Comparison of ENCODE assay signal across 9 cellular contexts in genomic region chr7:1136841-1137516, GRCh38. TPM values are rescaled to one million over a fixed set of nuclear protein-coding genes. Genes with fewer than 3 reads are reported as not detected.
DNase-seq lines count a peak whose midpoint lies in the region; ATAC-seq, FAIRE-seq and TF ChIP-seq lines count a peak whose summit lies in the region.
"Had no signal": no experiment of that assay in that cellular context is flagged by ENCODE, and none has a peak within 500 bp of the region (broad histone marks: within the 10 kb centered on the region; RNA-seq: fewer than 3 reads in every experiment).

No MANE protein-coding gene starts in this region.

- H2AFZ ChIP-seq in K562 (ENCODE audit: low read depth, low read length): peak overlapping the region; percentile 82

- CTCF ChIA-PET in K562 (lab: Yijun Ruan, JAX; ENCODE audit: low intra/inter-chr PET ratio): no interaction called here

- TF ChIP-seq EP300 in K562 (IDR thresholded peaks at IDR 0.05; ENCODE audit: low read length): no peak

- in situ Hi-C loops in K562 (cut with MboI): no loop called here

- H4K20me1 ChIP-seq in K562 (replicated peaks; ENCODE audit: control insufficient read depth, insufficient read depth, low read length): no peaks in the 10 kb centered on the region

- peak overlapping the region; percentile 78 for H3K4me3 Mint-ChIP-seq in mesothelial cell of epicardium

- peaks cover 26% of the 10 kb centered on the region for H3K79me2 ChIP-seq in K562 (ENCODE audit: control insufficient read depth, insufficient read depth, low read length)

- peak overlapping the region; percentile 76 for H3K4me3 ChIP-seq in K562

- no peaks in the 10 kb centered on the region for H3K36me3 ChIP-seq in K562 (ENCODE audit: control insufficient read depth, insufficient read depth, low read length)
- H3K36me3 ChIP-seq: adrenal gland had no signal

- H3K27ac ChIP-seq in K562 (ENCODE audit: extremely low read depth, low read depth, low read length): no peak overlapping the region; the same call in 2 of the 3 replicates

- intact Hi-C loops in K562 (cut with micrococcal nuclease): no loop called here

- peaks cover 13% of the 10 kb centered on the region for H3K36me3 Mint-ChIP-seq in mesothelial cell of epicardium

- peak overlapping the region; percentile 86 for H3K4me2 ChIP-seq in K562 (ENCODE audit: insufficient read depth, low read length)

- H3K27me3 Mint-ChIP-seq in mesothelial cell of epicardium (ENCODE audit: low read depth): no peaks in the 10 kb centered on the region

- no peaks in the 10 kb centered on the region for H3K9me3 ChIP-seq in K562 (replicated peaks; ENCODE audit: control insufficient read depth, insufficient read depth, low read depth, low read length)
- H3K9me3 ChIP-seq: adrenal gland had no signal

- peak; percentile 54 for FAIRE-seq in K562 (lab: Jason Lieb, UNC)

- TF ChIP-seq RAD21 in K562 (CRISPR knock-in tag; conservative IDR thresholded peaks at IDR 0.05 in 1 of 2, IDR thresholded peaks at IDR 0.05 in 1 of 2): no peak

- peak overlapping the region; percentile 29 to 88; a peak in 3 of 4 replicates for H3K9ac ChIP-seq in K562 (ENCODE audit: insufficient read depth in 1 of 2, low read depth in 2 of 2, low read length in 2 of 2)

- H3K9me1 ChIP-seq in K562 (ENCODE audit: control insufficient read depth, insufficient read depth, low read length): no peaks in the 10 kb centered on the region

- H3K27ac Mint-ChIP-seq in mesothelial cell of epicardium: peak overlapping the region; percentile 85

- BruUV-seq in K562 (replicated peaks; lab: Mats Ljungman, UMichigan): TSS peak; percentile 85

- 2% methylated on average over 9 of the region's 9 CpGs for WGBS in K562 (ENCODE audit: insufficient coverage, low coverage, missing lambda C conversion rate)

- H3K4me1 ChIP-seq in K562 (replicated peaks in 1 of 2; ENCODE audit: control insufficient read depth in 2 of 2, insufficient read depth in 2 of 2, low read length in 2 of 2): peaks cover 7 to 15% of the 10 kb centered on the region in 2 experiments; a peak in 4 of 5 replicates

- peak; percentile 32 for ATAC-seq in K562
- no peak for ATAC-seq in GM21360 (IDR thresholded peaks at IDR 0.05; ENCODE audit: unreplicated experiment)

- H3K27me3 ChIP-seq in K562 (ENCODE audit: control insufficient read depth in 2 of 2, insufficient read depth in 2 of 2, low read length in 2 of 2): no peaks in the 10 kb centered on the region
- H3K27me3 ChIP-seq: adrenal gland had no signal

- H3K4me1 Mint-ChIP-seq in mesothelial cell of epicardium: peaks cover 14% of the 10 kb centered on the region

- TF ChIP-seq CTCF in K562 (IDR thresholded peaks at IDR 0.05 in 2 of 3, conservative IDR thresholded peaks at IDR 0.05 in 1 of 3; ENCODE audit: insufficient read depth in 2 of 3, low read depth in 1 of 3, low read length in 3 of 3) (no peak), mesothelial cell of epicardium (IDR thresholded peaks at IDR 0.05; ENCODE audit: unreplicated experiment) (no peak)

- no peak for TF ChIP-seq POLR2A in K562 (conservative IDR thresholded peaks at IDR 0.05)

- DNase-seq in NCI-H82 (lab: John Stamatoyannopoulos, UW) (peak; percentile 55), NCI-H82 treated with DMSO at 0.1 percent for 48 hours (lab: John Stamatoyannopoulos, UW; ENCODE audit: unreplicated experiment) (no peak), NCI-H2029 treated with DMSO at 0.1 percent for 48 hours (lab: John Stamatoyannopoulos, UW) (peak; percentile 5), K562 (ENCODE audit: extremely low read depth in 1 of 4, low spot score in 3 of 4) (peak in 2 of 4 experiments; percentile 35 to 43), mesothelial cell of epicardium (ENCODE audit: low spot score in 2 of 2, unreplicated experiment in 2 of 2) (no peak), hypothalamus (lab: John Stamatoyannopoulos, UW) (no peak), ecto neural progenitor cell (ENCODE audit: low spot score) (no peak)

- H3K9me3 Mint-ChIP-seq in mesothelial cell of epicardium: peaks cover 12% of the 10 kb centered on the region

- POLR2A ChIA-PET in K562 (lab: Yijun Ruan, JAX): interaction anchor here (0.7 to 1.7 kb wide), 7 partner anchors 13 to 164 kb away, joined by 3 to 4 read pairs (median 3); partner anchors contain the start of gene ZFAND2A

TF ChIP-seq in K562, 482 proteins besides CTCF, POLR2A, EP300 and RAD21 (continues in another document):
- TF ChIP-seq PRDM10 (IDR thresholded peaks at IDR 0.05; ENCODE audit: partially characterized antibody) (peak; percentile 72), CAMTA2 (CRISPR knock-in tag; conservative IDR thresholded peaks at IDR 0.05) (no peak), CTBP1 (IDR thresholded peaks at IDR 0.05; ENCODE audit: borderline replicate concordance) (peak; percentile 43; the same call in 1 of the 2 replicates), ZNF24 (IDR thresholded peaks at IDR 0.05) (peak; percentile 92; the same call in 1 of the 2 replicates), USF1 (CRISPR knock-in tag; IDR thresholded peaks at IDR 0.05) (no peak)

RNA-seq across cellular contexts. Expression of gene ZFAND2A, which starts 23.0 kb away (rescaled TPM):
- total RNA-seq in K562 (2011; cell fraction: chromatin; rRNA removed; ENCODE audit: low replicate concordance): 26.3 and 37.7 TPM in 2 replicates
- total RNA-seq in K562 (2011; cell fraction: nucleolus; rRNA removed): 23.7 and 28.0 TPM in 2 replicates
- total RNA-seq in K562 (2011; cell fraction: nucleoplasm; rRNA removed): 27.5 and 34.4 TPM in 2 replicates
- total RNA-seq in K562 (2014; rRNA removed) (19.9 and 23.1 TPM in 2 replicates), K562 (2014; rRNA removed; fragmentation: Illumina TruSeq; extraction: Trizol) (16.6 and 16.8 TPM in 2 replicates), K562 (2015; rRNA removed; fragmentation: Illumina TruSeq; extraction: Trizol) (20.0 and 21.2 TPM in 2 replicates), K562 (2021) (20.6 and 22.3 TPM in 2 replicates), mesothelial cell of epicardium (15.3 to 16.3 TPM (median 15.6 TPM) in 3 replicates)
- polyA plus RNA-seq in K562 (2011; rRNA removed) (31.7 and 33.7 TPM in 2 replicates), K562 (2014; fragmentation: Illumina TruSeq; extraction: Trizol) (21.5 and 26.1 TPM in 2 replicates), K562 (2014; fragmentation: Nextera tagmentation; extraction: Ambion mirVana) (10 to 100 TPM; 54.3 to 56.8 TPM), K562 (2014; rRNA removed) (26.2 and 27.3 TPM in 2 replicates)
- 20.8 and 27.0 TPM in 2 replicates for polyA plus RNA-seq in K562 (2011; cell fraction: cytosol; rRNA removed)
- polyA plus RNA-seq in K562 (2011; cell fraction: nucleus; rRNA removed): 25.8 and 30.3 TPM in 2 replicates
- polyA plus RNA-seq in K562 (2012): 24.8 and 25.2 TPM in 2 replicates
- 11.8 and 19.2 TPM in 2 replicates for polyA minus RNA-seq in K562 (2011; rRNA and poly(A)+ RNA removed)
- polyA minus RNA-seq in K562 (2011; cell fraction: cytosol; rRNA and poly(A)+ RNA removed): 7.3 and 7.9 TPM in 2 replicates
- 13.1 and 18.9 TPM in 2 replicates for polyA minus RNA-seq in K562 (2011; cell fraction: nucleus; rRNA and poly(A)+ RNA removed)

RNA-seq across cellular contexts. Expression of gene GPER1, which starts 49.1 kb away (rescaled TPM):
- 0.18 and 0.28 TPM in 2 replicates for total RNA-seq in K562 (2011; cell fraction: chromatin; rRNA removed; ENCODE audit: low replicate concordance)
- 0.17 TPM in 1 of 2 replicates, not detected in the other for total RNA-seq in K562 (2011; cell fraction: nucleolus; rRNA removed)
- not detected in 2 replicates for total RNA-seq in K562 (2011; cell fraction: nucleoplasm; rRNA removed)
- total RNA-seq in K562 (2014; rRNA removed) (0.08 and 0.09 TPM in 2 replicates), K562 (2014; rRNA removed; fragmentation: Illumina TruSeq; extraction: Trizol) (not detected in 2 replicates), K562 (2015; rRNA removed; fragmentation: Illumina TruSeq; extraction: Trizol) (0.04 TPM in 1 of 2 replicates, not detected in the other), K562 (2021) (0.11 TPM in 1 of 2 replicates, not detected in the other), mesothelial cell of epicardium (2.1 to 2.6 TPM (median 2.4 TPM) in 3 replicates)
- polyA plus RNA-seq in K562 (2011; rRNA removed) (0.08 and 0.14 TPM in 2 replicates), K562 (2014; fragmentation: Illumina TruSeq; extraction: Trizol) (not detected in 2 replicates), K562 (2014; fragmentation: Nextera tagmentation; extraction: Ambion mirVana) (not detected), K562 (2014; rRNA removed) (not detected in 2 replicates)
- 0.03 and 0.19 TPM in 2 replicates for polyA plus RNA-seq in K562 (2011; cell fraction: cytosol; rRNA removed)
- polyA plus RNA-seq in K562 (2011; cell fraction: nucleus; rRNA removed): 0.09 TPM in 1 of 2 replicates, not detected in the other
- polyA plus RNA-seq in K562 (2012): 0.18 and 0.21 TPM in 2 replicates
- polyA minus RNA-seq in K562 (2011; rRNA and poly(A)+ RNA removed): 0.36 TPM in 1 of 2 replicates, not detected in the other
- polyA minus RNA-seq in K562 (2011; cell fraction: cytosol; rRNA and poly(A)+ RNA removed): not detected in 2 replicates
- polyA minus RNA-seq in K562 (2011; cell fraction: nucleus; rRNA and poly(A)+ RNA removed): 0.13 TPM in 1 of 2 replicates, not detected in the other

Comparison
In these comparisons a context has a peak if more than half of its experiments do, and no peak if none do; other contexts are left out.
1. DNase-seq: peak in NCI-H82 (single experiment) and NCI-H2029 treated with DMSO at 0.1 percent for 48 hours (single experiment); none in NCI-H82 treated with DMSO at 0.1 percent for 48 hours (single experiment), mesothelial cell of epicardium (0 of 2), hypothalamus (0 of 51) and ecto neural progenitor cell (single experiment).